In the genomic region with DNA sequence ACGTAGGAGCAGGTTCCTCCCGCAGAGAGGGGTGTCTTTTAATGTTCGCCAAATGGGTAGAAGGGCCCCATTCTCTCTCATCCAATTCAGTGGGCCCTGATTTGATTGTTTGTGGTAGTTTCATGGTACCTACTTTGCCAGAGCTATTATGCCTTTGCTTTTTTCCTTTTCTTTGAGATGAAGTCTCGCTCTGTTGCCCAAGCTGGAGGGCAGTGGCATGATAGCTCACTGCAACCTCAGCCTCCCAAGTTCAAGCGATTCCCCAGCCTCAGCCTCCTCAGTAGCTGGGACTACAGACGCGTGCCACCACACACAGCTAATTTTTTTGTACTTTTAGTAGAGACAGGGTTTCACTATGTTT, we compare ENCODE assay signal across 9 cellular contexts.
"Had no signal": no experiment of that assay in that cellular context is flagged by ENCODE, and none has a peak within 500 bp of the region (broad histone marks: within the 10 kb centered on the region; RNA-seq: fewer than 3 reads in every experiment).

No MANE protein-coding gene starts in this region.

- H3K4me3 Mint-ChIP-seq: HFFc6, IgD-negative memory B cell had no signal

- ATAC-seq: HCT116 had no signal

- H3K9me3 Mint-ChIP-seq: HFFc6, IgD-negative memory B cell had no signal

- H3K27ac Mint-ChIP-seq: HFFc6 had no signal

- H3K4me1 Mint-ChIP-seq: IgD-negative memory B cell had no signal

- H3K9ac ChIP-seq: GM23248 had no signal

- H2AFZ ChIP-seq: GM23248 had no signal

- DNase-seq: GM23248, GOT3, H7, HFFc6, KBM-7 had no signal

- H3K27ac ChIP-seq: GM23248, HL-60 had no signal

- H3K36me3 ChIP-seq: HAP-1 had no signal

- H3K4me3 ChIP-seq: GM23248, HAP-1 had no signal

- H3K9me3 ChIP-seq: HAP-1 had no signal

- H3K4me1 ChIP-seq: HAP-1 had no signal
